Comparison of ENCODE assay signal across 25 cellular contexts in genomic region chr13:60721063-60721462, GRCh38.
"Had no signal": no experiment of that assay in that cellular context is flagged by ENCODE, and none has a peak within 500 bp of the region (broad histone marks: within the 10 kb centered on the region; RNA-seq: fewer than 3 reads in every experiment).

No MANE protein-coding gene starts in this region.

- H3K9me3 ChIP-seq: esophagus squamous epithelium, gastrocnemius medialis, heart right ventricle, left lung, lower lobe of right lung, mucosa of descending colon had no signal

- H3K27ac Mint-ChIP-seq: dendritic cell treated with granulocyte-macrophage colony-stimulating factor and Interleukin-4, amounts not matched to agents 40 ng/mL and 50 ng/mL, for 4 days; effector memory CD8-positive, alpha-beta T cell; endodermal cell; mesothelial cell of epicardium; naive B cell; naive thymus-derived CD8-positive, alpha-beta T cell had no signal

- H3K27ac ChIP-seq: epithelial cell of prostate, esophagus squamous epithelium, gastrocnemius medialis, heart right ventricle, left lung, lower lobe of right lung had no signal

- H3K4me3 Mint-ChIP-seq: dendritic cell treated with granulocyte-macrophage colony-stimulating factor and Interleukin-4, amounts not matched to agents 40 ng/mL and 50 ng/mL, for 4 days; effector memory CD8-positive, alpha-beta T cell; endodermal cell; mesothelial cell of epicardium; naive B cell; naive thymus-derived CD8-positive, alpha-beta T cell had no signal

- H3K36me3 Mint-ChIP-seq: mesothelial cell of epicardium; naive B cell; naive thymus-derived CD8-positive, alpha-beta T cell had no signal

- DNase-seq: cortex of kidney; effector CD8-positive, alpha-beta T cell; effector memory CD8-positive, alpha-beta T cell; endodermal cell; erythroblast; esophagus squamous epithelium; foreskin fibroblast; foreskin melanocyte; gastrocnemius medialis; glutamatergic neuron; head of caudate nucleus; hippocampal formation; left cardiac atrium; left lung; left ventricle myocardium superior; lower lobe of right lung; mesenchymal stem cell; mucosa of descending colon; naive B cell; naive thymus-derived CD8-positive, alpha-beta T cell had no signal

- H3K4me1 Mint-ChIP-seq: endodermal cell; mesothelial cell of epicardium; naive B cell; naive thymus-derived CD8-positive, alpha-beta T cell had no signal

- H3K4me1 ChIP-seq: esophagus squamous epithelium, gastrocnemius medialis, heart right ventricle, left lung, lower lobe of right lung had no signal

- H3K27me3 Mint-ChIP-seq: dendritic cell treated with granulocyte-macrophage colony-stimulating factor and Interleukin-4, amounts not matched to agents 40 ng/mL and 50 ng/mL, for 4 days; effector memory CD8-positive, alpha-beta T cell; naive B cell; naive thymus-derived CD8-positive, alpha-beta T cell had no signal

- ATAC-seq: effector memory CD8-positive, alpha-beta T cell; esophagus mucosa; gastrocnemius medialis; left lung; lower lobe of right lung; mucosa of descending colon; naive thymus-derived CD8-positive, alpha-beta T cell had no signal

- H3K27me3 ChIP-seq: esophagus squamous epithelium, gastrocnemius medialis, heart right ventricle, left lung had no signal

- H3K4me3 ChIP-seq: esophagus squamous epithelium, gastrocnemius medialis, heart right ventricle, left lung, lower lobe of right lung, mucosa of descending colon had no signal

- H3K9me3 Mint-ChIP-seq: dendritic cell treated with granulocyte-macrophage colony-stimulating factor and Interleukin-4, amounts not matched to agents 40 ng/mL and 50 ng/mL, for 4 days; endodermal cell; mesothelial cell of epicardium had no signal

- H3K36me3 ChIP-seq: esophagus squamous epithelium, gastrocnemius medialis, heart right ventricle, left lung, lower lobe of right lung had no signal
